In genomic region chr12:15868186-15868585, GRCh38 we compare ENCODE assay signal across 28 cellular contexts.
"Had no signal": no experiment of that assay in that cellular context is flagged by ENCODE, and none has a peak within 500 bp of the region (broad histone marks: within the 10 kb centered on the region; RNA-seq: fewer than 3 reads in every experiment).

No MANE protein-coding gene starts in this region.

- H3K4me3 ChIP-seq: adrenal gland, body of pancreas, breast epithelium had no signal

- DNase-seq: activated B cell treated with CpG ODN at 0.5 μM for 24 hours; activated CD4-positive, alpha-beta memory T cell treated with anti-CD3 and anti-CD28 coated beads for 36 hours; activated CD4-positive, alpha-beta T cell treated with anti-CD3 and anti-CD28 coated beads for 4 hours; activated CD4-positive, alpha-beta T cell treated with anti-CD3 and anti-CD28 coated beads, Interleukin-2, amount 10 ng/mL, durations not matched to agents 24 days and 14 days; activated CD4-positive, alpha-beta T cell treated with anti-CD3 and anti-CD28 coated beads, Interleukin-2, amount 50 U/mL, for 1 hour; activated CD4-positive, alpha-beta T cell treated with anti-CD3 and anti-CD28 coated beads, Interleukin-2, amount 50 U/mL, for 4 hours; activated CD4-positive, CD25-positive, alpha-beta regulatory T cell treated with anti-CD3 and anti-CD28 coated beads, Interleukin-2, amount 50 U/mL, for 72 hours; activated CD8-positive, alpha-beta memory T cell treated with anti-CD3 and anti-CD28 coated beads, Interleukin-2, amount 50 U/mL, for 4 hours; activated CD8-positive, alpha-beta T cell treated with anti-CD3 and anti-CD28 coated beads for 36 hours; activated effector memory CD4-positive, alpha-beta T cell treated with anti-CD3 and anti-CD28 coated beads, Interleukin-2, amount 50 U/mL, for 16 hours; activated gamma-delta T cell treated with Interleukin-2 at 50 U/mL for 16 hours; activated naive CD4-positive, alpha-beta T cell; activated naive CD4-positive, alpha-beta T cell treated with anti-CD3 and anti-CD28 coated beads, Interleukin-2, amount 10 ng/mL, durations not matched to agents 7 days and 5 days; activated naive CD8-positive, alpha-beta T cell treated with anti-CD3 and anti-CD28 coated beads for 36 hours; activated T-cell treated with anti-CD3 and anti-CD28 coated beads for 4 hours; activated T-cell treated with anti-CD3 and anti-CD28 coated beads, Interleukin-2, amount 50 U/mL, for 1 hour; activated T-cell treated with anti-CD3 and anti-CD28 coated beads, Interleukin-2, amount 50 U/mL, for 4 hours; activated T-cell treated with anti-CD3 and anti-CD28 coated beads, Interleukin-2, amount 50 U/mL, for 72 hours; adrenal gland; amniotic stem cell; aorta; body of pancreas; brain microvascular endothelial cell; central memory CD4-positive, alpha-beta T cell; T-helper 1 cell; T-helper 2 cell; T-helper 9 cell had no signal
